25 cellular contexts compared by ENCODE assay signal in the genomic region with DNA sequence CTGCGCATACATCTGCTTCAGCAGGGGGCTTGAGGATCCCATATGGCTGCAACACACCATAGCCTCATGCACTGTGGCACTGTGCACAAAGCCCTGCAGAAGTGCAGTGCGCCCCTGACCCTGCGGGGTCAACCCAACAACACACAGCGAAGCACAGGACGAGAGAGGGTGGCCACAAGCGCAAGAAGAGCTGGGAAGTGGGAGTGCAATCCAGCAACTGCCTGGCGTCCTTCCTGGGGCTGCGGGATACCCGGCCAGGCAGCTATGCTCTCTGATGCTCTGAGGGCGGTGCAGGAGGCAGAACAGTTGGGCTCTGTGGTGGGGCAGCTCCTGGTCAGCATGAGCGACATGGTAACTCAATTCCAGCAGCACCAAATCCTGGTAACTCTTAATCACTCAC. TPM values are rescaled to one million over a fixed set of nuclear protein-coding genes. Genes with fewer than 3 reads are reported as not detected.
"Had no signal": no experiment of that assay in that cellular context is flagged by ENCODE, and none has a peak within 500 bp of the region (broad histone marks: within the 10 kb centered on the region; RNA-seq: fewer than 3 reads in every experiment).

No MANE protein-coding gene starts in this region.

- DNase-seq: activated B cell treated with CpG ODN at 0.5 μM for 24 hours; activated CD4-positive, alpha-beta memory T cell treated with anti-CD3 and anti-CD28 coated beads for 36 hours; activated CD4-positive, alpha-beta T cell treated with anti-CD3 and anti-CD28 coated beads for 4 hours; activated gamma-delta T cell treated with Interleukin-2 at 50 U/mL for 16 hours; brain microvascular endothelial cell; colonic mucosa; effector memory CD8-positive, alpha-beta T cell; hippocampal formation; nephron progenitor cell; nucleus accumbens; retina; stimulated activated CD4-positive, alpha-beta T cell treated with anti-CD3 and anti-CD28 coated beads, Interleukin-12 subunit alpha, Interleukin-12 subunit beta, amount 100 ng/mL, for 4 hours; T1000; tibial artery had no signal

- ATAC-seq: activated naive CD4-positive, alpha-beta T cell treated with anti-CD3 and anti-CD28 coated beads, Interleukin-2, amount 50 U/mL, for 72 hours; effector memory CD8-positive, alpha-beta T cell; esophagus mucosa; mucosa of descending colon had no signal

- FAIRE-seq: endothelial cell of umbilical vein, frontal cortex, urothelium cell line had no signal

- H3K4me3 ChIP-seq: ascending aorta, colonic mucosa, dorsolateral prefrontal cortex, mucosa of descending colon, tibial artery had no signal

- H3K4me3 Mint-ChIP-seq: activated B cell treated with CpG ODN at 0.5 μM for 24 hours; activated CD4-positive, alpha-beta memory T cell treated with anti-CD3 and anti-CD28 coated beads for 36 hours; effector memory CD8-positive, alpha-beta T cell; memory B cell; nephron progenitor cell; stimulated activated naive CD8-positive, alpha-beta T cell treated with anti-CD3 and anti-CD28 coated beads, Interleukin-15, Interleukin-2, amounts not matched to agents 100 ng/mL and 50 ng/mL, for 24 hours; T-helper 1 cell treated with Interleukin-12 subunit alpha and Interleukin-12 subunit beta and Interleukin-4 antibody, amounts not matched to agents 30 μg/mL and 1 μg/mL, for 36 hours had no signal

- H3K36me3 Mint-ChIP-seq: activated CD4-positive, alpha-beta memory T cell treated with anti-CD3 and anti-CD28 coated beads for 36 hours; activated naive CD4-positive, alpha-beta T cell treated with anti-CD3 and anti-CD28 coated beads, Interleukin-2, amount 50 U/mL, for 72 hours; memory B cell had no signal

- H3K27me3 ChIP-seq: ascending aorta, colonic mucosa, dorsolateral prefrontal cortex had no signal

- H3K9me3 ChIP-seq: ascending aorta, colonic mucosa, mucosa of descending colon, tibial artery had no signal

- H3K4me1 ChIP-seq: colonic mucosa had no signal

- H3K27ac ChIP-seq: ascending aorta, brain microvascular endothelial cell, colonic mucosa, tibial artery had no signal

- H3K9me3 Mint-ChIP-seq: activated B cell treated with CpG ODN at 0.5 μM for 24 hours; activated CD4-positive, alpha-beta memory T cell treated with anti-CD3 and anti-CD28 coated beads for 36 hours; activated naive CD4-positive, alpha-beta T cell treated with anti-CD3 and anti-CD28 coated beads, Interleukin-2, amount 50 U/mL, for 72 hours; effector memory CD8-positive, alpha-beta T cell; memory B cell; nephron progenitor cell; stimulated activated naive CD8-positive, alpha-beta T cell treated with anti-CD3 and anti-CD28 coated beads, Interleukin-15, Interleukin-2, amounts not matched to agents 100 ng/mL and 50 ng/mL, for 24 hours; T-helper 1 cell treated with Interleukin-12 subunit alpha and Interleukin-12 subunit beta and Interleukin-4 antibody, amounts not matched to agents 30 μg/mL and 1 μg/mL, for 36 hours had no signal

- H3K27me3 Mint-ChIP-seq: activated B cell treated with CpG ODN at 0.5 μM for 24 hours; memory B cell; stimulated activated naive CD8-positive, alpha-beta T cell treated with anti-CD3 and anti-CD28 coated beads, Interleukin-15, Interleukin-2, amounts not matched to agents 100 ng/mL and 50 ng/mL, for 24 hours had no signal

- H3K36me3 ChIP-seq: ascending aorta, brain microvascular endothelial cell, colonic mucosa, tibial artery had no signal

- H3K27ac Mint-ChIP-seq: activated B cell treated with CpG ODN at 0.5 μM for 24 hours; activated CD4-positive, alpha-beta memory T cell treated with anti-CD3 and anti-CD28 coated beads for 36 hours; activated naive CD4-positive, alpha-beta T cell treated with anti-CD3 and anti-CD28 coated beads, Interleukin-2, amount 50 U/mL, for 72 hours; effector memory CD8-positive, alpha-beta T cell; memory B cell; nephron progenitor cell; stimulated activated naive CD8-positive, alpha-beta T cell treated with anti-CD3 and anti-CD28 coated beads, Interleukin-15, Interleukin-2, amounts not matched to agents 100 ng/mL and 50 ng/mL, for 24 hours; T-helper 1 cell treated with Interleukin-12 subunit alpha and Interleukin-12 subunit beta and Interleukin-4 antibody, amounts not matched to agents 30 μg/mL and 1 μg/mL, for 36 hours had no signal

RNA-seq across cellular contexts. Expression of a gene that starts 18.4 kb away (rescaled TPM):
- total RNA-seq: activated B cell treated with CpG ODN at 0.5 μM for 24 hours; activated CD4-positive, alpha-beta memory T cell treated with anti-CD3 and anti-CD28 coated beads for 36 hours; activated naive CD4-positive, alpha-beta T cell treated with anti-CD3 and anti-CD28 coated beads, Interleukin-2, amount 50 U/mL, for 72 hours; ascending aorta; colonic mucosa; endothelial cell of umbilical vein; esophagus mucosa; frontal cortex had no signal
- polyA plus RNA-seq: endothelial cell of umbilical vein had no signal
